In the genomic region with DNA sequence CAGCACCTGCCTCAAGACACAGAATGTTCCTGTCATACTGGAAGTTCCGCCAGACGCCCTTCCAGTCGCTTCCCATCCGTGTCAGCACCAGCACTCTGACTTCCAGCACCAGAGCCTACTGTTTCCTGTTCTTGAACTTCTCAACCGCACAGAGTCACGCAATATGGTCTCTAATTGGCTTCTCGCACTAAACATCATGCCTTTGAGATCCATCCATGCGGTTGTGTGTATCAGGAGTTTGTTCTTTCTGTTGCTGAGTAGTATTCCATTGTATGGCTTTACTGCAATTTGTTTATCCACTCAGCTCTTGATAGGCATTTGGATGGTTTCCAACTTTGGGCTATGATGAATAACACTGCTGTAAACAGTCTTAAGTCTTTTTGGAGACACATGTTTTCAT, we compare ENCODE assay signal across 16 cellular contexts.
A peak's percentile ranks its signal among the peaks of the same experiment; 100 is the strongest.
DNase-seq lines count a peak whose midpoint lies in the region; ATAC-seq, FAIRE-seq and TF ChIP-seq lines count a peak whose summit lies in the region.
"Had no signal": no experiment of that assay in that cellular context is flagged by ENCODE, and none has a peak within 500 bp of the region (broad histone marks: within the 10 kb centered on the region; RNA-seq: fewer than 3 reads in every experiment).

No MANE protein-coding gene starts in this region.

- CTCF ChIA-PET in HepG2 (lab: Yijun Ruan, JAX; ENCODE audit: low intra/inter-chr PET ratio, low total read pairs), result no interaction called here

- 80% methylated on average over 8 of the region's 8 CpGs for WGBS in liver
- 74% methylated on average over 8 of the region's 8 CpGs for WGBS in HepG2 (ENCODE audit: low lambda C conversion rate)
- 84 to 91% (median 87%) methylated on average over 8 of the region's 8 CpGs for WGBS in psoas muscle, 3 donors

- H3K36me3 Mint-ChIP-seq in chondrocyte (ENCODE audit: low read depth), result peaks cover 15% of the 10 kb centered on the region

- peaks cover 22% of the 10 kb centered on the region for H3K9me3 Mint-ChIP-seq in chondrocyte (ENCODE audit: low read depth)

- TF ChIP-seq EP300 in HepG2 (IDR thresholded peaks at IDR 0.05; ENCODE audit: low read depth in 2 of 2, low read length in 2 of 2) (no peak), HepG2 (CRISPR knock-in tag; IDR thresholded peaks at IDR 0.05; ENCODE audit: borderline replicate concordance) (no peak)

- intact Hi-C loops in HepG2 (cut with micrococcal nuclease; ENCODE audit: unreplicated experiment) (no loop called here), kidney (cut with DNase I) (no loop called here), psoas muscle (cut with DNase I) (no loop called here)

- H3K27me3 ChIP-seq in liver (ENCODE audit: control insufficient read depth in 4 of 4, insufficient read depth in 4 of 4, low read length in 3 of 4), result peaks cover 0 to 3% (median 0%) of the 10 kb centered on the region in 4 donors
- peaks cover 5 to 48% of the 10 kb centered on the region in 2 experiments for H3K27me3 ChIP-seq in HepG2 (ENCODE audit: control insufficient read depth in 1 of 2, insufficient read depth in 2 of 2, low read length in 2 of 2)
- H3K27me3 ChIP-seq in psoas muscle (ENCODE audit: insufficient read depth in 3 of 3, low read length in 2 of 3), result no peaks in the 10 kb centered on the region
- H3K27me3 ChIP-seq: dorsolateral prefrontal cortex, pancreas had no signal

- H3K4me2 ChIP-seq in HepG2 (ENCODE audit: low read depth, low read length), result no peak overlapping the region
- H3K4me2 ChIP-seq: GM23338 had no signal

- no peak overlapping the region for H3K4me3 Mint-ChIP-seq in chondrocyte (ENCODE audit: unreplicated experiment)
- H3K4me3 Mint-ChIP-seq: GM23338 had no signal

- ATAC-seq in HepG2, result no peak
- ATAC-seq in HG03280 (IDR thresholded peaks at IDR 0.05; ENCODE audit: unreplicated experiment), result no peak
- no peak for ATAC-seq in psoas muscle
- ATAC-seq: GM23338, pancreas had no signal

- H3K4me1 Mint-ChIP-seq in chondrocyte (ENCODE audit: low read depth), result no peaks in the 10 kb centered on the region

- H3K4me1 ChIP-seq in liver (ENCODE audit: control insufficient read depth in 4 of 4, insufficient read depth in 4 of 4, low read length in 3 of 4), result peaks cover 0 to 9% (median 0%) of the 10 kb centered on the region in 4 donors
- H3K4me1 ChIP-seq in HepG2 (ENCODE audit: insufficient read depth, low read length), result peaks cover 35% of the 10 kb centered on the region
- peaks cover 0 to 3% of the 10 kb centered on the region in 2 donors for H3K4me1 ChIP-seq in kidney (ENCODE audit: control insufficient read depth in 1 of 2, insufficient read depth in 1 of 2, low read depth in 1 of 2, low read length in 2 of 2)
- H3K4me1 ChIP-seq in psoas muscle, result no peaks in the 10 kb centered on the region
- H3K4me1 ChIP-seq: pancreas had no signal

- no TSS peak for BruUV-seq in HepG2 (replicated peaks; lab: Mats Ljungman, UMichigan)

- no peak overlapping the region for H3K27ac ChIP-seq in liver (ENCODE audit: low read depth in 1 of 2, low read length in 2 of 2)
- H3K27ac ChIP-seq in HepG2 (ENCODE audit: extremely low read length, insufficient read depth, low read length), result no peak overlapping the region
- peak overlapping the region in 1 of 2 donors; percentile 60 for H3K27ac ChIP-seq in kidney (ENCODE audit: low read depth in 2 of 2, low read length in 2 of 2)
- H3K27ac ChIP-seq in psoas muscle, result no peak overlapping the region
- H3K27ac ChIP-seq: dorsolateral prefrontal cortex, pancreas had no signal

- H3K9me3 ChIP-seq in liver (ENCODE audit: control insufficient read depth in 4 of 4, low read length in 3 of 4) (peaks cover 0 to 2% (median 0%) of the 10 kb centered on the region in 4 donors), HepG2 (ENCODE audit: low read length) (peaks cover 6% of the 10 kb centered on the region; the same call in 1 of the 2 replicates), kidney (ENCODE audit: control insufficient read depth in 1 of 2, low read length in 2 of 2) (peaks cover 0 to 7% of the 10 kb centered on the region in 2 donors), psoas muscle (peaks cover 22% of the 10 kb centered on the region)
- H3K9me3 ChIP-seq: pancreas had no signal

- POLR2A ChIA-PET in HepG2 (lab: Yijun Ruan, JAX), result no interaction called here

- in situ Hi-C loops in HepG2 (cut with HindIII; ENCODE audit: extremely low pct_ligation_motif_present, low pct_unique_long_range_greater_than_20kb), result no loop called here

- H3K9ac ChIP-seq in liver (ENCODE audit: low read depth in 1 of 2, low read length in 2 of 2) (no peak overlapping the region), HepG2 (ENCODE audit: insufficient read depth, low read depth, low read length) (no peak overlapping the region), kidney (ENCODE audit: low read length in 2 of 2) (no peak overlapping the region)

- H3K4me3 ChIP-seq in liver (ENCODE audit: low read depth in 1 of 3, low read length in 3 of 3) (no peak overlapping the region), HepG2 (replicated peaks in 1 of 3; ENCODE audit: insufficient read depth in 1 of 3, low read depth in 2 of 3, low read length in 3 of 3) (no peak overlapping the region), kidney (ENCODE audit: low read length in 2 of 2) (no peak overlapping the region), psoas muscle (no peak overlapping the region)
- H3K4me3 ChIP-seq: dorsolateral prefrontal cortex, GM23338, pancreas had no signal

- no peak overlapping the region for H3K27ac Mint-ChIP-seq in chondrocyte (ENCODE audit: unreplicated experiment)
- H3K27ac Mint-ChIP-seq: GM23338 had no signal

- no peak for FAIRE-seq in HepG2 (lab: Jason Lieb, UNC)
- FAIRE-seq in kidney (lab: Jason Lieb, UNC), result no peak
- FAIRE-seq: keratinocyte, pancreas had no signal

- no peaks in the 10 kb centered on the region for H4K20me1 ChIP-seq in HepG2 (ENCODE audit: insufficient read depth, low read length)

- DNase-seq in HepG2 (ENCODE audit: low spot score) (no peak), chondrocyte (ENCODE audit: low spot score) (peak; percentile 14), kidney (peak; percentile 47), psoas muscle (no peak), LoVo (ENCODE audit: low spot score) (no peak)
- no peak for DNase-seq in activated CD4-positive, alpha-beta T cell treated with anti-CD3 and anti-CD28 coated beads for 4 hours
- DNase-seq: KBM-7, NCI-H1436, NCI-H526 treated with DMSO at 0.1 percent for 48 hours, substantia nigra had no signal

- TF ChIP-seq RAD21 in liver (IDR thresholded peaks at IDR 0.05) (no peak), HepG2 (CRISPR knock-in tag; IDR thresholded peaks at IDR 0.05) (no peak)

- no peak for TF ChIP-seq POLR2A in HepG2 (IDR thresholded peaks at IDR 0.05; ENCODE audit: insufficient read depth in 1 of 2, low read depth in 2 of 2, low read length in 2 of 2)

- H3K79me2 ChIP-seq in HepG2 (ENCODE audit: insufficient read depth, low read length), result no peaks in the 10 kb centered on the region

- TF ChIP-seq CTCF in liver (IDR thresholded peaks at IDR 0.05; ENCODE audit: low read depth, low read length, missing input control) (no peak), HepG2 (CRISPR knock-in tag; IDR thresholded peaks at IDR 0.05) (no peak), chondrocyte (IDR thresholded peaks at IDR 0.05) (no peak), kidney (IDR thresholded peaks at IDR 0.05; ENCODE audit: borderline replicate concordance, extremely low read depth, insufficient read depth) (no peak), psoas muscle (IDR thresholded peaks at IDR 0.05) (no peak)

- no peak overlapping the region for H2AFZ ChIP-seq in HepG2 (ENCODE audit: low read length)
- H2AFZ ChIP-seq: GM23338 had no signal

- H3K36me3 ChIP-seq in liver (ENCODE audit: control insufficient read depth in 4 of 4, insufficient read depth in 3 of 4, low read depth in 1 of 4, low read length in 3 of 4) (peaks cover 0 to 3% (median 0%) of the 10 kb centered on the region in 4 donors), HepG2 (replicated peaks in 1 of 2; ENCODE audit: control insufficient read depth in 1 of 2, insufficient read depth in 2 of 2, low read length in 2 of 2) (no peaks in the 10 kb centered on the region), kidney (ENCODE audit: control insufficient read depth in 1 of 2, insufficient read depth in 2 of 2, low read length in 2 of 2) (no peaks in the 10 kb centered on the region), psoas muscle (ENCODE audit: insufficient read depth in 1 of 2, low read depth in 1 of 2) (peaks cover 0 to 17% of the 10 kb centered on the region in 2 donors)

- no peaks in the 10 kb centered on the region for H3K27me3 Mint-ChIP-seq in chondrocyte (ENCODE audit: low read depth)

TF ChIP-seq in liver, 16 proteins besides CTCF, POLR2A, EP300 and RAD21:
- TF ChIP-seq GABPA (IDR thresholded peaks at IDR 0.05 in 1 of 2, conservative IDR thresholded peaks at IDR 0.05 in 1 of 2) (peak in 1 of 2 donors; percentile 28), SP1 (IDR thresholded peaks at IDR 0.05) (peak; percentile 34), FOXA2 (IDR thresholded peaks at IDR 0.05) (no peak), NR2F2 (IDR thresholded peaks at IDR 0.05) (peak; percentile 46), RXRA (IDR thresholded peaks at IDR 0.05) (peak; percentile 25 to 31), HNF4G (IDR thresholded peaks at IDR 0.05) (no peak)
- TF ChIP-seq, protein P1, sequence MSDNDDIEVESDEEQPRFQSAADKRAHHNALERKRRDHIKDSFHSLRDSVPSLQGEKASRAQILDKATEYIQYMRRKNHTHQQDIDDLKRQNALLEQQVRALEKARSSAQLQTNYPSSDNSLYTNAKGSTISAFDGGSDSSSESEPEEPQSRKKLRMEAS (IDR thresholded peaks at IDR 0.05), result peak; percentile 45

TF ChIP-seq in HepG2, 621 proteins besides CTCF, POLR2A, EP300 and RAD21:
- TF ChIP-seq HMG20A (CRISPR knock-in tag; IDR thresholded peaks at IDR 0.05; ENCODE audit: borderline replicate concordance), result no peak
- TF ChIP-seq KLF11 (CRISPR knock-in tag; IDR thresholded peaks at IDR 0.05), result no peak
- no peak for TF ChIP-seq ZNF547 (CRISPR knock-in tag; IDR thresholded peaks at IDR 0.05)
- no peak for TF ChIP-seq ZFP36L1 (CRISPR knock-in tag; IDR thresholded peaks at IDR 0.05)
- TF ChIP-seq SOX13 (IDR thresholded peaks at IDR 0.05), result no peak
- TF ChIP-seq SOX13 (CRISPR knock-in tag; conservative IDR thresholded peaks at IDR 0.05 in 1 of 2, IDR thresholded peaks at IDR 0.05 in 1 of 2), result no peak
- no peak for TF ChIP-seq RARG (CRISPR knock-in tag; IDR thresholded peaks at IDR 0.05; ENCODE audit: low read depth)
- no peak for TF ChIP-seq ZNF232 (CRISPR knock-in tag; IDR thresholded peaks at IDR 0.05; ENCODE audit: borderline replicate concordance)

Comparison
In these comparisons a context has a peak if more than half of its experiments do, and no peak if none do; other contexts are left out.
1. DNase-seq: peak in chondrocyte (single experiment) and kidney (single experiment); none in HepG2 (single experiment), activated CD4-positive, alpha-beta T cell treated with anti-CD3 and anti-CD28 coated beads for 4 hours (0 of 2), psoas muscle (0 of 2) and LoVo (single experiment).